24 cellular contexts compared by ENCODE assay signal in the genomic region with DNA sequence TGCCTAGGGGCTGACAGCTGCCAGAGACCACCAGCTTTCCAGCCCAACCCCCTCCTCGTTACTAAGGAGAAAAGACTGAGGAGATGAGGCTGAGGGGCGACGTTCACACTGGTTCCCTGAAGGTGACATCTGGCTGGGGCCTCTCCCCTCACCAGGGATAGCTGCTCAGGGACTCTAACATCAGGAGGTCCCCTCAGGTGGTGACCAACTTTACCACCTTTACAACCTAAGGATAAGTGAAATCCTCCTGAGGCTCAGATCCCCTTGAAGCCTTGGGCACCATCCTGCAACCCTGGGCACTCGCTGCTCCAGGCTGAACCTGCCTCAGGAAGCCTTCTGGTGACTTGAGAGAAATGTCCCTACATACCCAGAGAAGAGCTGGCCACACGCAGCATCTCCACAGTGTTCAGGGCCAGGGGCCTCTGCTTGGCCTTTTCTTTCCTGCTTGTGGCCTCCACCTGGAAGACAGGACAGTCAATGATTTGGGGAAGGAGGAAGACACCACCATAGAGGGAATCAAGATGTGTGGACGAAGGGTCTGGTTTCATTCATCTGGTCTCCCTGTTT. TPM values are rescaled to one million over a fixed set of nuclear protein-coding genes. Genes with fewer than 3 reads are reported as not detected.
DNase-seq lines count a peak whose midpoint lies in the region; ATAC-seq, FAIRE-seq and TF ChIP-seq lines count a peak whose summit lies in the region.
"Had no signal": no experiment of that assay in that cellular context is flagged by ENCODE, and none has a peak within 500 bp of the region (broad histone marks: within the 10 kb centered on the region; RNA-seq: fewer than 3 reads in every experiment).

No MANE protein-coding gene starts in this region.

- H3K27me3 ChIP-seq in astrocyte (ENCODE audit: insufficient read depth, low read length) (no peaks in the 10 kb centered on the region), bronchial epithelial cell (ENCODE audit: control insufficient read depth, insufficient read depth, low read length) (no peaks in the 10 kb centered on the region)
- no peaks in the 10 kb centered on the region for H3K27me3 ChIP-seq in CD8-positive, alpha-beta T cell (ENCODE audit: insufficient read depth, low read length)
- H3K27me3 ChIP-seq: BLaER1 had no signal

- H3K27me3 Mint-ChIP-seq in activated T-cell treated with anti-CD3 and anti-CD28 coated beads, Interleukin-2, amount 50 U/mL, for 24 hours: no peaks in the 10 kb centered on the region
- H3K27me3 Mint-ChIP-seq in astrocyte (ENCODE audit: low read depth, unreplicated experiment) (no peaks in the 10 kb centered on the region), neural crest cell (ENCODE audit: low read depth) (no peaks in the 10 kb centered on the region)
- no peaks in the 10 kb centered on the region for H3K27me3 Mint-ChIP-seq in CD8-positive, alpha-beta T cell (ENCODE audit: low read depth)
- H3K27me3 Mint-ChIP-seq: B cell; CD4-positive, CD25-positive, alpha-beta regulatory T cell; CD8-positive, alpha-beta memory T cell had no signal

- H3K4me1 ChIP-seq in astrocyte (ENCODE audit: insufficient read depth, low read length) (peaks cover 9% of the 10 kb centered on the region), mucosa of descending colon (ENCODE audit: low read depth) (no peaks in the 10 kb centered on the region)
- H3K4me1 ChIP-seq in CD8-positive, alpha-beta T cell (ENCODE audit: insufficient read depth, low read length): no peaks in the 10 kb centered on the region
- H3K4me1 ChIP-seq: BLaER1, HAP-1 had no signal

- peaks cover 16% of the 10 kb centered on the region for H4K20me1 ChIP-seq in astrocyte (ENCODE audit: insufficient read depth, low read length)

- FAIRE-seq in astrocyte (lab: Jason Lieb, UNC) (no peak), bronchial epithelial cell (lab: Jason Lieb, UNC) (peak; percentile 43)
- FAIRE-seq: A204.1, GM12891, H54 had no signal

- intact Hi-C loops in mucosa of descending colon (cut with DNase I, micrococcal nuclease): no loop called here
- intact Hi-C loops in CD8-positive, alpha-beta T cell (cut with DNase I, micrococcal nuclease): no loop called here

- no peak overlapping the region for H3K27ac ChIP-seq in astrocyte (ENCODE audit: low read depth, low read length)
- no peak overlapping the region for H3K27ac ChIP-seq in CD8-positive, alpha-beta T cell (ENCODE audit: low read depth, low read length)
- H3K27ac ChIP-seq: 22Rv1, BLaER1, C4-2B had no signal

- no peak overlapping the region for H2AFZ ChIP-seq in astrocyte (ENCODE audit: low read depth, low read length)

- H3K4me3 ChIP-seq in astrocyte (ENCODE audit: insufficient read depth, low read depth, low read length) (no peak overlapping the region), bronchial epithelial cell (ENCODE audit: low read depth, low read length) (no peak overlapping the region), mucosa of descending colon (no peak overlapping the region)
- no peak overlapping the region for H3K4me3 ChIP-seq in CD8-positive, alpha-beta T cell (ENCODE audit: low read depth, low read length)
- H3K4me3 ChIP-seq: BLaER1, HAP-1 had no signal

- peak overlapping the region; percentile 3 for H3K27ac Mint-ChIP-seq in activated T-cell treated with anti-CD3 and anti-CD28 coated beads, Interleukin-2, amount 50 U/mL, for 24 hours
- H3K27ac Mint-ChIP-seq in astrocyte (ENCODE audit: unreplicated experiment): peak overlapping the region; percentile 75
- H3K27ac Mint-ChIP-seq in neural crest cell (ENCODE audit: unreplicated experiment): peak overlapping the region; percentile 20
- no peak overlapping the region for H3K27ac Mint-ChIP-seq in CD8-positive, alpha-beta T cell
- H3K27ac Mint-ChIP-seq: B cell; CD4-positive, CD25-positive, alpha-beta regulatory T cell; CD8-positive, alpha-beta memory T cell; HFFc6 had no signal

- no peak for DNase-seq in activated T-cell treated with anti-CD3 and anti-CD28 coated beads, Interleukin-2, amount 50 U/mL, for 24 hours
- no peak for DNase-seq in activated T-cell treated with anti-CD3 and anti-CD28 coated beads, Interleukin-2, amount 50 U/mL, for 1 hour
- DNase-seq in astrocyte (ENCODE audit: low read depth) (no peak), bronchial epithelial cell (ENCODE audit: low read depth) (no peak), neural crest cell (ENCODE audit: low read depth, low spot score) (no peak), mucosa of descending colon (no peak)
- no peak for DNase-seq in CD8-positive, alpha-beta T cell
- DNase-seq: Calu3; CD4-positive, CD25-positive, alpha-beta regulatory T cell; CD8-positive, alpha-beta memory T cell; DMS53; DMS79 treated with DMSO at 0.1 percent for 48 hours; GF-D8; GOT3; HFFc6 had no signal

- no peaks in the 10 kb centered on the region for H3K4me1 Mint-ChIP-seq in activated T-cell treated with anti-CD3 and anti-CD28 coated beads, Interleukin-2, amount 50 U/mL, for 24 hours (ENCODE audit: low read depth)
- H3K4me1 Mint-ChIP-seq in astrocyte (ENCODE audit: low read depth, unreplicated experiment): no peaks in the 10 kb centered on the region
- H3K4me1 Mint-ChIP-seq in neural crest cell: no peaks in the 10 kb centered on the region
- no peaks in the 10 kb centered on the region for H3K4me1 Mint-ChIP-seq in CD8-positive, alpha-beta T cell (ENCODE audit: low read depth)
- H3K4me1 Mint-ChIP-seq: B cell; CD4-positive, CD25-positive, alpha-beta regulatory T cell; CD8-positive, alpha-beta memory T cell had no signal

- ATAC-seq in mucosa of descending colon: no peak
- ATAC-seq in GM18502 (IDR thresholded peaks at IDR 0.05; ENCODE audit: poor library complexity, unreplicated experiment): no peak
- ATAC-seq in CD8-positive, alpha-beta T cell: no peak

- no peak overlapping the region for H3K9ac ChIP-seq in astrocyte (ENCODE audit: low read length)
- H3K9ac ChIP-seq: BLaER1 had no signal

- H3K9me3 ChIP-seq in astrocyte (ENCODE audit: insufficient read depth, low read depth, low read length) (no peaks in the 10 kb centered on the region), mucosa of descending colon (no peaks in the 10 kb centered on the region)
- no peaks in the 10 kb centered on the region for H3K9me3 ChIP-seq in CD8-positive, alpha-beta T cell (ENCODE audit: low read length)
- H3K9me3 ChIP-seq: BLaER1, HAP-1 had no signal

- no peak overlapping the region for H3K4me2 ChIP-seq in astrocyte (ENCODE audit: low read length)
- H3K4me2 ChIP-seq: BLaER1 had no signal

- H3K36me3 ChIP-seq in astrocyte (ENCODE audit: insufficient read depth, low read length) (peaks cover 28% of the 10 kb centered on the region), bronchial epithelial cell (ENCODE audit: control insufficient read depth, insufficient read depth, low read length) (peaks cover 27% of the 10 kb centered on the region), mucosa of descending colon (ENCODE audit: low read depth) (no peaks in the 10 kb centered on the region)
- H3K36me3 ChIP-seq in CD8-positive, alpha-beta T cell (ENCODE audit: insufficient read depth, low read length): peaks cover 42% of the 10 kb centered on the region

- CTCF ChIA-PET in CD8-positive, alpha-beta T cell (lab: Charles Lee): interaction anchor here (0.8 kb wide), 2 partner anchors 8 to 15 kb away, joined by 3 read pairs; no protein-coding TSS in a partner anchor

- H3K9me3 Mint-ChIP-seq in activated T-cell treated with anti-CD3 and anti-CD28 coated beads, Interleukin-2, amount 50 U/mL, for 24 hours: no peaks in the 10 kb centered on the region
- no peaks in the 10 kb centered on the region for H3K9me3 Mint-ChIP-seq in astrocyte (ENCODE audit: unreplicated experiment)
- no peaks in the 10 kb centered on the region for H3K9me3 Mint-ChIP-seq in neural crest cell
- no peaks in the 10 kb centered on the region for H3K9me3 Mint-ChIP-seq in CD8-positive, alpha-beta T cell
- H3K9me3 Mint-ChIP-seq: CD4-positive, CD25-positive, alpha-beta regulatory T cell; CD8-positive, alpha-beta memory T cell; HFFc6 had no signal

- no peak for TF ChIP-seq CTCF in astrocyte (IDR thresholded peaks at IDR 0.05; ENCODE audit: insufficient read depth, low read depth, low read length)
- no peak for TF ChIP-seq CTCF in bronchial epithelial cell (IDR thresholded peaks at IDR 0.05; ENCODE audit: insufficient read depth, low read length, severe bottlenecking)
- TF ChIP-seq CTCF in neural crest cell (conservative IDR thresholded peaks at IDR 0.05): no peak
- TF ChIP-seq CTCF in mucosa of descending colon (IDR thresholded peaks at IDR 0.05): no peak
- TF ChIP-seq CTCF in CD8-positive, alpha-beta T cell (IDR thresholded peaks at IDR 0.05): no peak

- peaks cover 88% of the 10 kb centered on the region for H3K36me3 Mint-ChIP-seq in activated T-cell treated with anti-CD3 and anti-CD28 coated beads, Interleukin-2, amount 50 U/mL, for 24 hours (ENCODE audit: low read depth)
- H3K36me3 Mint-ChIP-seq in astrocyte (ENCODE audit: low read depth, unreplicated experiment) (peaks cover 30% of the 10 kb centered on the region), neural crest cell (ENCODE audit: low read depth) (peaks cover 8% of the 10 kb centered on the region)
- peaks cover 85% of the 10 kb centered on the region for H3K36me3 Mint-ChIP-seq in CD8-positive, alpha-beta T cell

- H3K79me2 ChIP-seq in astrocyte (ENCODE audit: insufficient read depth, low read length): no peaks in the 10 kb centered on the region

- POLR2A ChIA-PET in CD8-positive, alpha-beta T cell (lab: Charles Lee): no interaction called here

- no peak overlapping the region for H3K4me3 Mint-ChIP-seq in activated T-cell treated with anti-CD3 and anti-CD28 coated beads, Interleukin-2, amount 50 U/mL, for 24 hours
- H3K4me3 Mint-ChIP-seq in astrocyte (ENCODE audit: unreplicated experiment) (no peak overlapping the region), neural crest cell (no peak overlapping the region)
- no peak overlapping the region for H3K4me3 Mint-ChIP-seq in CD8-positive, alpha-beta T cell
- H3K4me3 Mint-ChIP-seq: B cell; CD4-positive, CD25-positive, alpha-beta regulatory T cell; HFFc6 had no signal

RNA-seq across cellular contexts. Expression of gene PPM1F, which starts 12.4 kb away (rescaled TPM):
- total RNA-seq in astrocyte (24.2 and 27.9 TPM in 2 replicates), bronchial epithelial cell (16.1 and 17.9 TPM in 2 replicates), neural crest cell (44.1 and 49.8 TPM in 2 replicates), mucosa of descending colon (10 to 100 TPM; 10.5 to 27.5 (median 14.8) TPM)
- 10 to 100 TPM; 12.7 to 13.5 TPM for total RNA-seq in CD8-positive, alpha-beta T cell

RNA-seq across cellular contexts. Expression of gene TOP3B, which starts 17.6 kb away (rescaled TPM):
- total RNA-seq in astrocyte (27.5 and 37.3 TPM in 2 replicates), bronchial epithelial cell (24.7 and 27.9 TPM in 2 replicates), neural crest cell (77.0 and 77.5 TPM in 2 replicates), mucosa of descending colon (10 to 100 TPM; 30.4 to 40.0 (median 38.3) TPM)
- total RNA-seq in CD8-positive, alpha-beta T cell: 10 to 100 TPM; 71.4 to 74.3 TPM
